18 cellular contexts compared by ENCODE assay signal in genomic region chr5:149063901-149064478, GRCh38. TPM values are rescaled to one million over a fixed set of nuclear protein-coding genes. Genes with fewer than 3 reads are reported as not detected.
DNase-seq lines count a peak whose midpoint lies in the region; TF ChIP-seq lines count a peak whose summit lies in the region.
"Had no signal": no experiment of that assay in that cellular context is flagged by ENCODE, and none has a peak within 500 bp of the region (broad histone marks: within the 10 kb centered on the region; RNA-seq: fewer than 3 reads in every experiment).

No MANE protein-coding gene starts in this region.

- peak overlapping the region; percentile 37; the same call in 1 of the 2 replicates for H3K27ac ChIP-seq in RWPE1
- H3K27ac ChIP-seq in esophagus squamous epithelium = peak overlapping the region; percentile 3 to 86 (median 70)
- peak overlapping the region; percentile 17 for H3K27ac ChIP-seq in trophoblast cell (ENCODE audit: low read depth, low read length)
- no peak overlapping the region for H3K27ac ChIP-seq in ovary
- H3K27ac ChIP-seq: BLaER1 had no signal

- H3K4me1 Mint-ChIP-seq in Caco-2 (ENCODE audit: low read depth, unreplicated experiment) = peaks cover 40% of the 10 kb centered on the region
- H3K4me1 Mint-ChIP-seq in glutamatergic neuron (ENCODE audit: low read depth, unreplicated experiment) = no peaks in the 10 kb centered on the region
- H3K4me1 Mint-ChIP-seq: activated naive CD4-positive, alpha-beta T cell treated with anti-CD3 and anti-CD28 coated beads, Interleukin-2, amount 50 U/mL, for 24 hours; IgD-negative memory B cell; stimulated activated memory B cell treated with anti-CD40 and anti-IgM and Interleukin-4, amounts not matched to agents 10 μg/mL and 1 μg/mL and 100 μg/mL, for 72 hours had no signal

- no peak overlapping the region for H3K4me3 ChIP-seq in Caco-2 (ENCODE audit: low read depth, low read length)
- H3K4me3 ChIP-seq in esophagus squamous epithelium = no peak overlapping the region
- no peak overlapping the region for H3K4me3 ChIP-seq in trophoblast cell (ENCODE audit: low read depth, low read length)
- no peak overlapping the region for H3K4me3 ChIP-seq in ovary
- H3K4me3 ChIP-seq: BLaER1, Peyer's patch, transverse colon had no signal

- peaks cover 8% of the 10 kb centered on the region for H3K79me1 ChIP-seq in trophoblast cell (ENCODE audit: low read length)

- no peak overlapping the region for H3K9ac ChIP-seq in trophoblast cell (ENCODE audit: low read length)
- H3K9ac ChIP-seq: BLaER1 had no signal

- no peak overlapping the region for H2BK5ac ChIP-seq in trophoblast cell (ENCODE audit: low read depth, low read length, poor library complexity)

- H3K9me3 Mint-ChIP-seq in Caco-2 (ENCODE audit: unreplicated experiment) (peaks cover 23% of the 10 kb centered on the region), glutamatergic neuron (ENCODE audit: unreplicated experiment) (no peaks in the 10 kb centered on the region)
- H3K9me3 Mint-ChIP-seq: activated naive CD4-positive, alpha-beta T cell treated with anti-CD3 and anti-CD28 coated beads, Interleukin-2, amount 50 U/mL, for 24 hours had no signal

- H3K4me3 Mint-ChIP-seq in Caco-2 (ENCODE audit: unreplicated experiment) (no peak overlapping the region), glutamatergic neuron (ENCODE audit: unreplicated experiment) (no peak overlapping the region)
- H3K4me3 Mint-ChIP-seq: activated naive CD4-positive, alpha-beta T cell treated with anti-CD3 and anti-CD28 coated beads, Interleukin-2, amount 50 U/mL, for 24 hours; IgD-negative memory B cell; stimulated activated memory B cell treated with anti-CD40 and anti-IgM and Interleukin-4, amounts not matched to agents 10 μg/mL and 1 μg/mL and 100 μg/mL, for 72 hours had no signal

- H3K27me3 Mint-ChIP-seq in Caco-2 (ENCODE audit: insufficient read depth, unreplicated experiment) (no peaks in the 10 kb centered on the region), glutamatergic neuron (ENCODE audit: unreplicated experiment) (no peaks in the 10 kb centered on the region)

- CTCF ChIA-PET in Caco-2 (lab: Charles Lee) = interaction anchor here (1.6 kb wide), 1 partner anchor 51 kb away, joined by 6 read pairs; no protein-coding TSS in a partner anchor
- CTCF ChIA-PET in RWPE1 (lab: Yijun Ruan, JAX) = interaction anchor here (1.4 kb wide), 1 partner anchor 333 kb away, joined by 3 read pairs; no protein-coding TSS in a partner anchor

- no peak for DNase-seq in Caco-2
- DNase-seq in RWPE1 (ENCODE audit: low spot score) = peak; percentile 27
- no peak for DNase-seq in esophagus squamous epithelium (lab: John Stamatoyannopoulos, UW)
- DNase-seq in trophoblast cell = peak; percentile 35 to 79
- no peak for DNase-seq in glutamatergic neuron
- no peak for DNase-seq in DMS 273 treated with DMSO at 0.1 percent for 48 hours (lab: John Stamatoyannopoulos, UW)
- DNase-seq in ovary = no peak
- no peak for DNase-seq in NCI-H82 treated with DMSO at 0.1 percent for 48 hours (lab: John Stamatoyannopoulos, UW; ENCODE audit: unreplicated experiment)
- DNase-seq: activated T-cell treated with anti-CD3 and anti-CD28 coated beads, Interleukin-2, amount 50 U/mL, for 48 hours; GF-D8; NCI-H146; NCI-H82; Peyer's patch; transverse colon had no signal

- no peaks in the 10 kb centered on the region for H3K36me3 Mint-ChIP-seq in Caco-2 (ENCODE audit: insufficient read depth, unreplicated experiment)
- H3K36me3 Mint-ChIP-seq in glutamatergic neuron (ENCODE audit: unreplicated experiment) = no peaks in the 10 kb centered on the region
- H3K36me3 Mint-ChIP-seq: activated naive CD4-positive, alpha-beta T cell treated with anti-CD3 and anti-CD28 coated beads, Interleukin-2, amount 50 U/mL, for 24 hours; IgD-negative memory B cell; stimulated activated memory B cell treated with anti-CD40 and anti-IgM and Interleukin-4, amounts not matched to agents 10 μg/mL and 1 μg/mL and 100 μg/mL, for 72 hours had no signal

- no peak overlapping the region for H3K18ac ChIP-seq in trophoblast cell (ENCODE audit: low read length)

- peak overlapping the region; percentile 30 for H4K91ac ChIP-seq in trophoblast cell (ENCODE audit: low read depth, low read length)

- H2BK120ac ChIP-seq in trophoblast cell (ENCODE audit: insufficient read depth, low read length, poor library complexity) = no peak overlapping the region

- H3K36me3 ChIP-seq in Caco-2 (ENCODE audit: control insufficient read depth, insufficient read depth, low read length) = no peaks in the 10 kb centered on the region
- H3K36me3 ChIP-seq in esophagus squamous epithelium = no peaks in the 10 kb centered on the region
- H3K36me3 ChIP-seq in trophoblast cell (ENCODE audit: control insufficient read depth in 1 of 2, insufficient read depth in 2 of 2, low read length in 2 of 2) = no peaks in the 10 kb centered on the region
- no peaks in the 10 kb centered on the region for H3K36me3 ChIP-seq in ovary
- H3K36me3 ChIP-seq: BLaER1, Peyer's patch, transverse colon had no signal

- TF ChIP-seq POLR2A in esophagus squamous epithelium (IDR thresholded peaks at IDR 0.05) (no peak), ovary (IDR thresholded peaks at IDR 0.05) (no peak)

- no peak for TF ChIP-seq EP300 in ovary (IDR thresholded peaks at IDR 0.05)

- H3K4me1 ChIP-seq in Caco-2 = peaks cover 37% of the 10 kb centered on the region
- peaks cover 12 to 43% (median 28%) of the 10 kb centered on the region in 3 donors for H3K4me1 ChIP-seq in esophagus squamous epithelium
- H3K4me1 ChIP-seq in trophoblast cell (ENCODE audit: control insufficient read depth in 1 of 2, insufficient read depth in 2 of 2, low read length in 2 of 2) = peaks cover 18 to 20% of the 10 kb centered on the region in 2 experiments
- H3K4me1 ChIP-seq in ovary (ENCODE audit: insufficient read depth) = no peaks in the 10 kb centered on the region

- POLR2A ChIA-PET in Caco-2 (lab: Charles Lee) = no interaction called here
- POLR2A ChIA-PET in RWPE1 (lab: Yijun Ruan, JAX; ENCODE audit: low non-redundant PET) = no interaction called here

- intact Hi-C loops in Caco-2 (cut with micrococcal nuclease; ENCODE audit: unreplicated experiment) = loop anchor here (1.0 kb wide), 1 partner anchor 50 kb away; no protein-coding TSS in a partner anchor
- intact Hi-C loops in esophagus squamous epithelium (cut with DNase I) = no loop called here
- intact Hi-C loops in ovary (cut with DNase I) = no loop called here

- H3K79me2 ChIP-seq in trophoblast cell (ENCODE audit: control insufficient read depth, insufficient read depth, low read length, poor library complexity) = no peaks in the 10 kb centered on the region

- H3K9me3 ChIP-seq in Caco-2 (no peaks in the 10 kb centered on the region), esophagus squamous epithelium (no peaks in the 10 kb centered on the region), trophoblast cell (ENCODE audit: insufficient read depth, low read depth, low read length) (no peaks in the 10 kb centered on the region), ovary (no peaks in the 10 kb centered on the region)
- H3K9me3 ChIP-seq: Peyer's patch, transverse colon had no signal

- H2AFZ ChIP-seq in trophoblast cell (ENCODE audit: insufficient read depth, low read length, poor library complexity) = no peak overlapping the region

- 78 to 91% methylated on average over 2 of the region's 2 CpGs for WGBS in esophagus squamous epithelium, 2 donors
- WGBS in trophoblast cell (ENCODE audit: extremely low coverage, insufficient coverage, insufficient read length) = no CpG with 5 or more reads among the region's 2 CpGs
- WGBS in ovary, 3 donors = 72 to 81% (median 80%) methylated on average over 2 of the region's 2 CpGs

- H3K27me3 ChIP-seq in Caco-2 (replicated peaks; ENCODE audit: control insufficient read depth, insufficient read depth, low read length) (no peaks in the 10 kb centered on the region), esophagus squamous epithelium (no peaks in the 10 kb centered on the region), trophoblast cell (ENCODE audit: insufficient read depth, low read length) (no peaks in the 10 kb centered on the region), ovary (no peaks in the 10 kb centered on the region)
- H3K27me3 ChIP-seq: BLaER1, Peyer's patch, transverse colon had no signal

- no peak overlapping the region for H2BK12ac ChIP-seq in trophoblast cell (ENCODE audit: low read length)

- no peak overlapping the region for H4K8ac ChIP-seq in trophoblast cell (ENCODE audit: low read depth, low read length)

- H3K14ac ChIP-seq in trophoblast cell (ENCODE audit: low read length) = peak overlapping the region; percentile 37

- no peak overlapping the region for H3K4ac ChIP-seq in trophoblast cell (ENCODE audit: low read depth, low read length)

- H3K23ac ChIP-seq in trophoblast cell (ENCODE audit: low read length) = no peak overlapping the region

- BruUV-seq in Caco-2 (replicated peaks; lab: Mats Ljungman, UMichigan) = no TSS peak

- no peak for TF ChIP-seq CTCF in Caco-2 (IDR thresholded peaks at IDR 0.05; ENCODE audit: insufficient read depth in 1 of 2, low read depth in 1 of 2, low read length in 1 of 2, severe bottlenecking in 1 of 2, unreplicated experiment in 1 of 2)
- TF ChIP-seq CTCF in RWPE1 (conservative IDR thresholded peaks at IDR 0.05; ENCODE audit: low read depth) = no peak
- no peak for TF ChIP-seq CTCF in esophagus squamous epithelium (IDR thresholded peaks at IDR 0.05)
- no peak for TF ChIP-seq CTCF in glutamatergic neuron (IDR thresholded peaks at IDR 0.05; ENCODE audit: partially characterized antibody, unreplicated experiment)
- TF ChIP-seq CTCF in ovary (IDR thresholded peaks at IDR 0.05) = no peak

- H4K12ac ChIP-seq in trophoblast cell (ENCODE audit: low read depth, low read length) = no peak overlapping the region

- H2AK5ac ChIP-seq in trophoblast cell (ENCODE audit: low read length) = no peak overlapping the region

- no peak overlapping the region for H3K4me2 ChIP-seq in trophoblast cell (ENCODE audit: low read length)
- H3K4me2 ChIP-seq: BLaER1 had no signal

- H3K27ac Mint-ChIP-seq in Caco-2 (ENCODE audit: unreplicated experiment) = peak overlapping the region; percentile 43
- H3K27ac Mint-ChIP-seq in glutamatergic neuron (ENCODE audit: unreplicated experiment) = no peak overlapping the region
- H3K27ac Mint-ChIP-seq: activated naive CD4-positive, alpha-beta T cell treated with anti-CD3 and anti-CD28 coated beads, Interleukin-2, amount 50 U/mL, for 24 hours; stimulated activated memory B cell treated with anti-CD40 and anti-IgM and Interleukin-4, amounts not matched to agents 10 μg/mL and 1 μg/mL and 100 μg/mL, for 72 hours had no signal

RNA-seq across cellular contexts. Expression of gene SH3TC2, which starts 1.1 kb away (rescaled TPM):
- total RNA-seq in Caco-2 (2022) = 5.3 and 5.8 TPM in 2 replicates
- 1 to 10 TPM; 2.5 to 3.8 (median 2.9) TPM for total RNA-seq in esophagus squamous epithelium
- 4.7 and 4.8 TPM in 2 replicates for polyA plus RNA-seq in trophoblast cell (2013)
- 0.25 TPM for total RNA-seq in glutamatergic neuron (ENCODE audit: unreplicated experiment)
- total RNA-seq in ovary = under 1 TPM; 0.18 to 0.80 (median 0.59) TPM
- polyA plus RNA-seq in ovary = under 1 TPM; 0.21 to 0.78 TPM
- polyA plus RNA-seq: IgD-negative memory B cell had no signal

Comparison
In these comparisons a context has a peak if more than half of its experiments do, and no peak if none do; other contexts are left out.
1. DNase-seq: peak in RWPE1 (single experiment) and trophoblast cell (2 of 2); none in Caco-2 (0 of 2), esophagus squamous epithelium (single experiment), glutamatergic neuron (single experiment), DMS 273 treated with DMSO at 0.1 percent for 48 hours (single experiment), ovary (0 of 5) and NCI-H82 treated with DMSO at 0.1 percent for 48 hours (single experiment).
2. H3K27ac ChIP-seq: peak in RWPE1 (single experiment), esophagus squamous epithelium (4 of 4) and trophoblast cell (single experiment); none in ovary (0 of 2).